Comparison of ENCODE assay signal across 20 cellular contexts in the genomic region with DNA sequence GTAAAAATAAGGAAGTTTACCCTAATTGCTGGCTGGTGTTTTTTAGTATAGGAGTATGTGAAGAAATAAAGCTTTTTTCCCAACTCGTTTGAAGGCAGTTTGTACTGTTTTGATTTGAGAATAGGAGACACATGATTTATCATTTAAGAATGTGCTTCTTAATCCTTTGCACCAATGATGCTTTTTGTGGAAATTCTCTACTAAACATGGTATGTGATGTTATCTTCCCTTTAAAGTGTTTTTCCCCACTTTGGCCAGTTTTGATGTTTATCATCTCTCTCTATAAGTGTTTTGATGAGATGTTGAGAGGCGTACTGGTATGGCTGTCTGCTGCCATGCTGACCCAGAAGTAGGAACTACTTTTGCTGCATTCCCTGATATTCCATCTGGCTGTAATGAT.
DNase-seq lines count a peak whose midpoint lies in the region; ATAC-seq, FAIRE-seq and TF ChIP-seq lines count a peak whose summit lies in the region.
"Had no signal": no experiment of that assay in that cellular context is flagged by ENCODE, and none has a peak within 500 bp of the region (broad histone marks: within the 10 kb centered on the region; RNA-seq: fewer than 3 reads in every experiment).

No MANE protein-coding gene starts in this region.

- DNase-seq in EL: peak; percentile 89
- no peak for DNase-seq in SJSA1 (ENCODE audit: low read depth in 1 of 2, low spot score in 2 of 2)
- DNase-seq in fibroblast of gingiva (ENCODE audit: low read depth): peak; percentile 60
- DNase-seq in non-pigmented ciliary epithelial cell (ENCODE audit: low read depth): peak; percentile 85
- no peak for DNase-seq in stimulated activated naive CD8-positive, alpha-beta T cell treated with anti-CD3 and anti-CD28 coated beads, Interleukin-15, amount 100 ng/mL, for 72 hours
- no peak for DNase-seq in D721Med (ENCODE audit: insufficient read length, low spot score)
- no peak for DNase-seq in sigmoid colon
- DNase-seq: activated CD4-positive, alpha-beta T cell treated with anti-CD3 and anti-CD28 coated beads, Interleukin-2, amount 10 ng/mL, durations not matched to agents 24 days and 14 days; activated T-cell treated with anti-CD3 and anti-CD28 coated beads, Interleukin-2, amount 50 U/mL, for 4 hours; effector CD4-positive, alpha-beta T cell; left lung; natural killer cell; NCI-H146; NCI-H510A treated with DMSO at 0.1 percent for 48 hours; stimulated activated CD4-positive, alpha-beta T cell treated with anti-CD3 and anti-CD28 coated beads, Interleukin-4, amount 100 ng/mL, for 24 hours; upper lobe of right lung had no signal

- H3K4me1 ChIP-seq in SJSA1 (replicated peaks) (peaks cover 48% of the 10 kb centered on the region), sigmoid colon (peaks cover 0 to 26% (median 0%) of the 10 kb centered on the region in 4 donors)
- H3K4me1 ChIP-seq: left lung, upper lobe of right lung had no signal

- intact Hi-C loops in sigmoid colon (cut with DNase I): no loop called here

- H3K4me3 Mint-ChIP-seq in stimulated activated naive CD8-positive, alpha-beta T cell treated with anti-CD3 and anti-CD28 coated beads, Interleukin-15, amount 100 ng/mL, for 72 hours: no peak overlapping the region
- H3K4me3 Mint-ChIP-seq: activated CD4-positive, alpha-beta T cell treated with anti-CD3 and anti-CD28 coated beads, Interleukin-2, amount 10 ng/mL, durations not matched to agents 24 days and 14 days; activated T-cell treated with anti-CD3 and anti-CD28 coated beads, Interleukin-2, amount 50 U/mL, for 4 hours; CD14-positive monocyte; natural killer cell had no signal

- H3K9me3 Mint-ChIP-seq in stimulated activated naive CD8-positive, alpha-beta T cell treated with anti-CD3 and anti-CD28 coated beads, Interleukin-15, amount 100 ng/mL, for 72 hours: peaks cover 0 to 4% of the 10 kb centered on the region in 2 donors
- H3K9me3 Mint-ChIP-seq: activated CD4-positive, alpha-beta T cell treated with anti-CD3 and anti-CD28 coated beads, Interleukin-2, amount 10 ng/mL, durations not matched to agents 24 days and 14 days; natural killer cell had no signal

- H3K27me3 ChIP-seq in SJSA1 (replicated peaks) (no peaks in the 10 kb centered on the region), sigmoid colon (no peaks in the 10 kb centered on the region)
- H3K27me3 ChIP-seq: left lung, upper lobe of right lung had no signal

- H3K27ac Mint-ChIP-seq in stimulated activated naive CD8-positive, alpha-beta T cell treated with anti-CD3 and anti-CD28 coated beads, Interleukin-15, amount 100 ng/mL, for 72 hours: no peak overlapping the region
- H3K27ac Mint-ChIP-seq: activated CD4-positive, alpha-beta T cell treated with anti-CD3 and anti-CD28 coated beads, Interleukin-2, amount 10 ng/mL, durations not matched to agents 24 days and 14 days; CD14-positive monocyte; natural killer cell had no signal

- TF ChIP-seq EP300 in sigmoid colon (IDR thresholded peaks at IDR 0.05): no peak

- no peak for FAIRE-seq in D721Med (lab: Jason Lieb, UNC)
- FAIRE-seq: GM19239 had no signal

- H3K27me3 Mint-ChIP-seq in stimulated activated naive CD8-positive, alpha-beta T cell treated with anti-CD3 and anti-CD28 coated beads, Interleukin-15, amount 100 ng/mL, for 72 hours: no peaks in the 10 kb centered on the region

- no peak for TF ChIP-seq POLR2A in sigmoid colon (IDR thresholded peaks at IDR 0.05)

- H3K4me3 ChIP-seq in SJSA1: no peak overlapping the region
- no peak overlapping the region for H3K4me3 ChIP-seq in sigmoid colon
- H3K4me3 ChIP-seq: left lung, upper lobe of right lung had no signal

- no peaks in the 10 kb centered on the region for H3K4me1 Mint-ChIP-seq in stimulated activated naive CD8-positive, alpha-beta T cell treated with anti-CD3 and anti-CD28 coated beads, Interleukin-15, amount 100 ng/mL, for 72 hours
- H3K4me1 Mint-ChIP-seq: activated CD4-positive, alpha-beta T cell treated with anti-CD3 and anti-CD28 coated beads, Interleukin-2, amount 10 ng/mL, durations not matched to agents 24 days and 14 days; natural killer cell had no signal

- H3K36me3 ChIP-seq in SJSA1 (0 out of 2 replicates have a peak, but pooled peaks cover 6% of the 10 kb centered on the region), sigmoid colon (no peaks in the 10 kb centered on the region)
- H3K36me3 ChIP-seq: left lung, upper lobe of right lung had no signal

- H3K27ac ChIP-seq in SJSA1 (peak overlapping the region; percentile 96), sigmoid colon (peak overlapping the region in 1 of 4 donors; percentile 76)
- H3K27ac ChIP-seq: left lung, RWPE1, upper lobe of right lung had no signal

- TF ChIP-seq CTCF in D721Med (IDR thresholded peaks at IDR 0.05; ENCODE audit: insufficient read depth, missing control alignments) (no peak), sigmoid colon (IDR thresholded peaks at IDR 0.05) (no peak)

- H3K9me3 ChIP-seq in SJSA1 (replicated peaks) (no peaks in the 10 kb centered on the region), sigmoid colon (no peaks in the 10 kb centered on the region)
- H3K9me3 ChIP-seq: upper lobe of right lung had no signal

- no peak for ATAC-seq in HG02798 (IDR thresholded peaks at IDR 0.05; ENCODE audit: poor library complexity, unreplicated experiment)
- ATAC-seq in stimulated activated naive CD8-positive, alpha-beta T cell treated with anti-CD3 and anti-CD28 coated beads, Interleukin-15, amount 100 ng/mL, for 72 hours: no peak
- ATAC-seq: activated T-cell treated with anti-CD3 and anti-CD28 coated beads, Interleukin-2, amount 50 U/mL, for 4 hours; left lung; natural killer cell; upper lobe of right lung had no signal

- WGBS in sigmoid colon, 2 donors: 73 to 79% methylated on average over 2 of the region's 2 CpGs

Comparison
In these comparisons a context has a peak if more than half of its experiments do, and no peak if none do; other contexts are left out.
1. DNase-seq: peak in EL (single experiment), fibroblast of gingiva (single experiment) and non-pigmented ciliary epithelial cell (single experiment); none in SJSA1 (0 of 2), stimulated activated naive CD8-positive, alpha-beta T cell treated with anti-CD3 and anti-CD28 coated beads, Interleukin-15, amount 100 ng/mL, for 72 hours (0 of 2), D721Med (single experiment) and sigmoid colon (single experiment).